In genomic region chr2:112661656-112662305, GRCh38 we compare ENCODE assay signal across 18 cellular contexts. TPM values are rescaled to one million over a fixed set of nuclear protein-coding genes. Genes with fewer than 3 reads are reported as not detected.
DNase-seq lines count a peak whose midpoint lies in the region; ATAC-seq and TF ChIP-seq lines count a peak whose summit lies in the region.
"Had no signal": no experiment of that assay in that cellular context is flagged by ENCODE, and none has a peak within 500 bp of the region (broad histone marks: within the 10 kb centered on the region; RNA-seq: fewer than 3 reads in every experiment).

No MANE protein-coding gene starts in this region.

- H3K9me3 Mint-ChIP-seq in immature natural killer cell, result no peaks in the 10 kb centered on the region
- H3K9me3 Mint-ChIP-seq in activated CD8-positive, alpha-beta T cell treated with anti-CD3 and anti-CD28 coated beads, Interleukin-2, amount 10 ng/mL, durations not matched to agents 7 days and 5 days (ENCODE audit: insufficient read depth), result no peaks in the 10 kb centered on the region
- H3K9me3 Mint-ChIP-seq: activated B cell treated with CpG ODN at 0.5 μM for 24 hours, neural crest cell had no signal

- H3K27ac ChIP-seq in C4-2B, result peak overlapping the region; percentile 93
- H3K27ac ChIP-seq in VCaP, result peak overlapping the region; percentile 59
- H3K27ac ChIP-seq: right atrium auricular region, suprapubic skin had no signal

- H3K4me1 Mint-ChIP-seq in immature natural killer cell, result peaks cover 78 to 90% of the 10 kb centered on the region in 2 donors
- peaks cover 47% of the 10 kb centered on the region for H3K4me1 Mint-ChIP-seq in activated CD8-positive, alpha-beta T cell treated with anti-CD3 and anti-CD28 coated beads, Interleukin-2, amount 10 ng/mL, durations not matched to agents 7 days and 5 days (ENCODE audit: low read depth)
- H3K4me1 Mint-ChIP-seq: activated B cell treated with CpG ODN at 0.5 μM for 24 hours had no signal

- H3K36me3 Mint-ChIP-seq in immature natural killer cell, result peaks cover 16 to 69% (median 42%) of the 10 kb centered on the region in 3 donors
- H3K36me3 Mint-ChIP-seq in activated CD8-positive, alpha-beta T cell treated with anti-CD3 and anti-CD28 coated beads, Interleukin-2, amount 10 ng/mL, durations not matched to agents 7 days and 5 days (ENCODE audit: low read depth), result peaks cover 88% of the 10 kb centered on the region

- no peak for ATAC-seq in activated CD8-positive, alpha-beta T cell treated with anti-CD3 and anti-CD28 coated beads, Interleukin-2, amount 10 ng/mL, durations not matched to agents 7 days and 5 days

- TF ChIP-seq CTCF in C4-2B (conservative IDR thresholded peaks at IDR 0.05) (no peak), LNCaP clone FGC (IDR thresholded peaks at IDR 0.05; ENCODE audit: control insufficient read depth, extremely low read depth, insufficient read depth) (no peak), VCaP (conservative IDR thresholded peaks at IDR 0.05) (no peak)

- H3K4me3 ChIP-seq in LNCaP clone FGC (ENCODE audit: low read depth, low read length), result no peak overlapping the region
- H3K4me3 ChIP-seq: right atrium auricular region, suprapubic skin had no signal

- POLR2A ChIA-PET in activated CD8-positive, alpha-beta T cell treated with anti-CD3 and anti-CD28 coated beads, Interleukin-2, amount 10 ng/mL, durations not matched to agents 7 days and 5 days (lab: Charles Lee), result interaction anchor here (1.0 to 2.0 kb wide), 3 partner anchors 8 to 17 kb away, joined by 3 to 5 read pairs (median 4); no protein-coding TSS in a partner anchor

- peaks cover 0 to 4% (median 2%) of the 10 kb centered on the region in 3 donors for H3K27me3 Mint-ChIP-seq in immature natural killer cell (ENCODE audit: low read depth in 3 of 3)
- no peaks in the 10 kb centered on the region for H3K27me3 Mint-ChIP-seq in activated CD8-positive, alpha-beta T cell treated with anti-CD3 and anti-CD28 coated beads, Interleukin-2, amount 10 ng/mL, durations not matched to agents 7 days and 5 days (ENCODE audit: low read depth)
- H3K27me3 Mint-ChIP-seq: activated B cell treated with CpG ODN at 0.5 μM for 24 hours had no signal

- CTCF ChIA-PET in activated CD8-positive, alpha-beta T cell treated with anti-CD3 and anti-CD28 coated beads, Interleukin-2, amount 10 ng/mL, durations not matched to agents 7 days and 5 days (lab: Charles Lee), result interaction anchor here (1.2 to 1.6 kb wide), 2 partner anchors 36 to 62 kb away, joined by 3 read pairs; no protein-coding TSS in a partner anchor

- peak overlapping the region; percentile 27 to 88 (median 76) for H3K27ac Mint-ChIP-seq in immature natural killer cell
- H3K27ac Mint-ChIP-seq in activated CD8-positive, alpha-beta T cell treated with anti-CD3 and anti-CD28 coated beads, Interleukin-2, amount 10 ng/mL, durations not matched to agents 7 days and 5 days, result no peak overlapping the region
- H3K27ac Mint-ChIP-seq: activated B cell treated with CpG ODN at 0.5 μM for 24 hours had no signal

- intact Hi-C loops in posterior cingulate gyrus (cut with DNase I), result no loop called here

- DNase-seq in LNCaP clone FGC (ENCODE audit: low read depth), result peak; percentile 97
- no peak for DNase-seq in immature natural killer cell
- DNase-seq in NCI-H1092 (lab: John Stamatoyannopoulos, UW), result no peak
- DNase-seq in posterior cingulate gyrus, result no peak
- DNase-seq in activated CD8-positive, alpha-beta T cell treated with anti-CD3 and anti-CD28 coated beads, Interleukin-2, amount 10 ng/mL, durations not matched to agents 7 days and 5 days, result no peak
- no peak for DNase-seq in retina
- DNase-seq: activated B cell treated with CpG ODN at 0.5 μM for 24 hours; activated naive CD4-positive, alpha-beta T cell treated with anti-CD3 and anti-CD28 coated beads, Interleukin-2, amount 50 U/mL, for 16 hours; effector memory CD4-positive, alpha-beta T cell; NCI-H1436; NCI-H526; stimulated activated CD4-positive, alpha-beta T cell treated with anti-CD3 and anti-CD28 coated beads, Interleukin-2, amount 100 ng/mL, for 24 hours had no signal

- no peak overlapping the region for H3K4me3 Mint-ChIP-seq in immature natural killer cell
- H3K4me3 Mint-ChIP-seq in activated CD8-positive, alpha-beta T cell treated with anti-CD3 and anti-CD28 coated beads, Interleukin-2, amount 10 ng/mL, durations not matched to agents 7 days and 5 days, result no peak overlapping the region
- H3K4me3 Mint-ChIP-seq: activated B cell treated with CpG ODN at 0.5 μM for 24 hours, neural crest cell had no signal

RNA-seq across cellular contexts. Expression of gene SLC20A1, which starts 16.0 kb away (rescaled TPM):
- polyA plus RNA-seq in immature natural killer cell, result 10 to 100 TPM; 34.4 to 77.5 (median 73.1) TPM
- 100 to 1,000 TPM; 115 to 120 TPM for total RNA-seq in activated CD8-positive, alpha-beta T cell treated with anti-CD3 and anti-CD28 coated beads, Interleukin-2, amount 10 ng/mL, durations not matched to agents 7 days and 5 days

RNA-seq across cellular contexts. Expression of gene NT5DC4, which starts 59.0 kb away (rescaled TPM):
- under 1 TPM in 1 of 3 donors, not detected in 2; 0.24 TPM for polyA plus RNA-seq in immature natural killer cell
- not detected for total RNA-seq in activated CD8-positive, alpha-beta T cell treated with anti-CD3 and anti-CD28 coated beads, Interleukin-2, amount 10 ng/mL, durations not matched to agents 7 days and 5 days
- total RNA-seq: neural crest cell, right atrium auricular region had no signal
- polyA plus RNA-seq: BJ had no signal
